Comparison of ENCODE assay signal across 10 cellular contexts in the genomic region with DNA sequence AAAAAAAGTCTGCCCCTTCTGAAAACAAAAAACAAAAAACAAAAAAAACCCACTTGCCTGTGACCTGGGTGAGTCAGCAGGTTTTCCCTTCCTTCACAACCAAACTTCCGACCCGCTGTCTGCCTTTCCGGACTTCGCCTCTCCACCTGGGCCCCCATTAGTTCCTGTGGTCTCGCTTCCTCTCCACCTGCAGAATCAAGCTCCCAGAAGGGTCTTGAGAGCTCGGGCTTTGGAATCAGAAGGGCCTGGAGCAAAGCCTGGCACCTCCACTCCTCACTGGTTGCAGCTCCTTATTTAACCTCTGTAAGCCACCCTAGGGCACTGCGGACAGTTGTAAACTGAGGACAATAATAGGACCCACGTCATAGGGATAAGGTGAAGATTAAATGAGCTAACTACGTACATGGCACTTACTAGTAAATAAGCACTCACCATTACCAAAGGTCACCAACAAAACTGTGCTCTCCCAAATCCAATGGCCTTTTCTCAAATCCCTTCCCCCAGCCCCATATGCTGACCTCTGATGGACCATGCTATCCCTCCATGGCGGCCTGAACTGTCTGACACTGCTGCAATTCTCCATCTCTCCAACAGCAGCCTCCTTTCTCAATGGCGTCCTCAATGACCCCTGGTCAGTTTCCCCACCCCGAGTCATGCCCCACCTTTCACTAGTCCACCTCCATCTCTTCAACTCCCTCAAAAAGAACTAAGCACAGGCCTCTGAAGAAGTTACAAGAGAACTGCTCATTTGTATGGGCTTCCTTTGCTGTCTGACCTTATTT.
DNase-seq lines count a peak whose midpoint lies in the region; ATAC-seq and TF ChIP-seq lines count a peak whose summit lies in the region.
"Had no signal": no experiment of that assay in that cellular context is flagged by ENCODE, and none has a peak within 500 bp of the region (broad histone marks: within the 10 kb centered on the region; RNA-seq: fewer than 3 reads in every experiment).

No MANE protein-coding gene starts in this region.

- peaks cover 23% of the 10 kb centered on the region for H3K4me1 ChIP-seq in neural progenitor cell

- peak; percentile 44 for DNase-seq in activated T-cell treated with anti-CD3 and anti-CD28 coated beads, Interleukin-2, amount 50 U/mL, for 24 hours
- no peak for DNase-seq in neural progenitor cell (ENCODE audit: low spot score)
- no peak for DNase-seq in hypothalamus (lab: John Stamatoyannopoulos, UW)
- no peak for DNase-seq in OCI-M1 (lab: John Stamatoyannopoulos, UW)
- DNase-seq: NCI-H2107, nephron progenitor cell had no signal

- H3K27me3 ChIP-seq in neural progenitor cell: no peaks in the 10 kb centered on the region

- peaks cover 70% of the 10 kb centered on the region for H3K4me1 Mint-ChIP-seq in activated T-cell treated with anti-CD3 and anti-CD28 coated beads, Interleukin-2, amount 50 U/mL, for 24 hours (ENCODE audit: low read depth)
- H3K4me1 Mint-ChIP-seq in neural progenitor cell: peaks cover 30% of the 10 kb centered on the region

- TF ChIP-seq CTCF in neural progenitor cell (IDR thresholded peaks at IDR 0.05): no peak

- no peak overlapping the region for H3K4me2 ChIP-seq in neural progenitor cell

- H4K20me1 ChIP-seq in neural progenitor cell (ENCODE audit: low read depth): peaks cover 3% of the 10 kb centered on the region

- no peak overlapping the region for H3K9ac ChIP-seq in neural progenitor cell

- peak; percentile 53 for ATAC-seq in GM18861 (IDR thresholded peaks at IDR 0.05; ENCODE audit: unreplicated experiment)
- ATAC-seq in HG02981 (IDR thresholded peaks at IDR 0.05; ENCODE audit: unreplicated experiment): peak; percentile 49
- ATAC-seq in HG03097 (IDR thresholded peaks at IDR 0.05; ENCODE audit: low FRiP score, unreplicated experiment): no peak
- ATAC-seq in GM21526 (IDR thresholded peaks at IDR 0.05; ENCODE audit: low FRiP score, unreplicated experiment): no peak

- no peak overlapping the region for H3K27ac ChIP-seq in neural progenitor cell

- peaks cover 95% of the 10 kb centered on the region for H3K36me3 Mint-ChIP-seq in activated T-cell treated with anti-CD3 and anti-CD28 coated beads, Interleukin-2, amount 50 U/mL, for 24 hours (ENCODE audit: low read depth)
- H3K36me3 Mint-ChIP-seq in neural progenitor cell: peaks cover 30% of the 10 kb centered on the region

- no peaks in the 10 kb centered on the region for H3K9me3 Mint-ChIP-seq in activated T-cell treated with anti-CD3 and anti-CD28 coated beads, Interleukin-2, amount 50 U/mL, for 24 hours
- H3K9me3 Mint-ChIP-seq in neural progenitor cell: peaks cover 6% of the 10 kb centered on the region
- H3K9me3 Mint-ChIP-seq: nephron progenitor cell had no signal

- no peaks in the 10 kb centered on the region for H3K79me2 ChIP-seq in neural progenitor cell (ENCODE audit: low read depth)

- H3K27me3 Mint-ChIP-seq in activated T-cell treated with anti-CD3 and anti-CD28 coated beads, Interleukin-2, amount 50 U/mL, for 24 hours: no peaks in the 10 kb centered on the region
- H3K27me3 Mint-ChIP-seq in neural progenitor cell (ENCODE audit: insufficient read depth, low read depth): no peaks in the 10 kb centered on the region

- H3K4me3 ChIP-seq in neural progenitor cell: no peak overlapping the region

- peak overlapping the region; percentile 45 for H3K4me3 Mint-ChIP-seq in activated T-cell treated with anti-CD3 and anti-CD28 coated beads, Interleukin-2, amount 50 U/mL, for 24 hours
- H3K4me3 Mint-ChIP-seq in neural progenitor cell: no peak overlapping the region
- H3K4me3 Mint-ChIP-seq: nephron progenitor cell had no signal

- peaks cover 19% of the 10 kb centered on the region for H3F3A ChIP-seq in neural progenitor cell (ENCODE audit: low read depth)

- no peak overlapping the region for H2AFZ ChIP-seq in neural progenitor cell (replicated peaks)

- H3K36me3 ChIP-seq in neural progenitor cell: no peaks in the 10 kb centered on the region

- no peaks in the 10 kb centered on the region for H3K9me3 ChIP-seq in neural progenitor cell (ENCODE audit: low read depth)

- H3K27ac Mint-ChIP-seq in activated T-cell treated with anti-CD3 and anti-CD28 coated beads, Interleukin-2, amount 50 U/mL, for 24 hours: peak overlapping the region; percentile 84
- H3K27ac Mint-ChIP-seq in neural progenitor cell: peak overlapping the region; percentile 72
- H3K27ac Mint-ChIP-seq: nephron progenitor cell had no signal

Comparison
In these comparisons a context has a peak if more than half of its experiments do, and no peak if none do; other contexts are left out.
1. ATAC-seq: peak in GM18861 (single experiment) and HG02981 (single experiment); none in HG03097 (single experiment) and GM21526 (single experiment).